ENCODE assay signal across 17 cellular contexts in genomic region chr16:12753203-12754023, GRCh38.
"Had no signal": no experiment of that assay in that cellular context is flagged by ENCODE, and none has a peak within 500 bp of the region (broad histone marks: within the 10 kb centered on the region; RNA-seq: fewer than 3 reads in every experiment).

No MANE protein-coding gene starts in this region.

- ATAC-seq: foreskin keratinocyte; left lung; stimulated activated naive CD8-positive, alpha-beta T cell treated with anti-CD3 and anti-CD28 coated beads, Interleukin-15, amount 100 ng/mL, for 72 hours had no signal

- H3K27me3 ChIP-seq: cardiac muscle cell, foreskin keratinocyte, left lung had no signal

- H3K9me3 ChIP-seq: left lung, thoracic aorta had no signal

- H2AFZ ChIP-seq: parathyroid adenoma had no signal

- H3K36me3 ChIP-seq: cardiac muscle cell, left lung, thoracic aorta had no signal

- H3K4me3 ChIP-seq: cardiac muscle cell, left lung, thoracic aorta had no signal

- H3K79me2 ChIP-seq: parathyroid adenoma had no signal

- DNase-seq: activated CD4-positive, alpha-beta T cell treated with anti-CD3 and anti-CD28 coated beads, Interleukin-2, amount 50 U/mL, for 4 hours; activated CD4-positive, CD25-positive, alpha-beta regulatory T cell treated with anti-CD3 and anti-CD28 coated beads, Interleukin-2, amount 50 U/mL, for 72 hours; activated gamma-delta T cell; activated naive CD8-positive, alpha-beta T cell treated with anti-CD3 and anti-CD28 coated beads, Interleukin-2, amount 10 ng/mL, durations not matched to agents 7 days and 5 days; activated T-cell treated with anti-CD3 and anti-CD28 coated beads, Interleukin-2, amount 50 U/mL, for 24 hours; anterior cingulate cortex; foreskin keratinocyte; head of caudate nucleus; left lung; stimulated activated CD4-positive, alpha-beta T cell treated with anti-CD3 and anti-CD28 coated beads, Interleukin-15, amount 100 ng/mL, for 24 hours; stimulated activated CD4-positive, alpha-beta T cell treated with anti-CD3 and anti-CD28 coated beads, Interleukin-4, amount 100 ng/mL, for 24 hours; stimulated activated naive CD8-positive, alpha-beta T cell treated with anti-CD3 and anti-CD28 coated beads, Interleukin-15, amount 100 ng/mL, for 72 hours; T-helper 2 cell had no signal

- H3K9ac ChIP-seq: parathyroid adenoma had no signal

- H3K27ac ChIP-seq: cardiac muscle cell, foreskin keratinocyte, left lung, parathyroid adenoma, thoracic aorta had no signal

- H3K9me3 Mint-ChIP-seq: activated naive CD8-positive, alpha-beta T cell treated with anti-CD3 and anti-CD28 coated beads, Interleukin-2, amount 10 ng/mL, durations not matched to agents 7 days and 5 days; activated T-cell treated with anti-CD3 and anti-CD28 coated beads, Interleukin-2, amount 50 U/mL, for 24 hours; memory B cell; stimulated activated naive CD8-positive, alpha-beta T cell treated with anti-CD3 and anti-CD28 coated beads, Interleukin-15, amount 100 ng/mL, for 72 hours had no signal

- H3K4me3 Mint-ChIP-seq: activated naive CD8-positive, alpha-beta T cell treated with anti-CD3 and anti-CD28 coated beads, Interleukin-2, amount 10 ng/mL, durations not matched to agents 7 days and 5 days; activated T-cell treated with anti-CD3 and anti-CD28 coated beads, Interleukin-2, amount 50 U/mL, for 24 hours; memory B cell; stimulated activated naive CD8-positive, alpha-beta T cell treated with anti-CD3 and anti-CD28 coated beads, Interleukin-15, amount 100 ng/mL, for 72 hours had no signal

- H3K27me3 Mint-ChIP-seq: activated naive CD8-positive, alpha-beta T cell treated with anti-CD3 and anti-CD28 coated beads, Interleukin-2, amount 10 ng/mL, durations not matched to agents 7 days and 5 days; activated T-cell treated with anti-CD3 and anti-CD28 coated beads, Interleukin-2, amount 50 U/mL, for 24 hours; memory B cell; stimulated activated naive CD8-positive, alpha-beta T cell treated with anti-CD3 and anti-CD28 coated beads, Interleukin-15, amount 100 ng/mL, for 72 hours had no signal

- H3K27ac Mint-ChIP-seq: activated naive CD8-positive, alpha-beta T cell treated with anti-CD3 and anti-CD28 coated beads, Interleukin-2, amount 10 ng/mL, durations not matched to agents 7 days and 5 days; activated T-cell treated with anti-CD3 and anti-CD28 coated beads, Interleukin-2, amount 50 U/mL, for 24 hours; memory B cell; stimulated activated naive CD8-positive, alpha-beta T cell treated with anti-CD3 and anti-CD28 coated beads, Interleukin-15, amount 100 ng/mL, for 72 hours had no signal

- H3K4me1 ChIP-seq: foreskin keratinocyte, parathyroid adenoma had no signal
